ENCODE assay signal across 24 cellular contexts in genomic region chr16:12009922-12010321, GRCh38. TPM values are rescaled to one million over a fixed set of nuclear protein-coding genes. Genes with fewer than 3 reads are reported as not detected.
DNase-seq lines count a peak whose midpoint lies in the region; ATAC-seq and TF ChIP-seq lines count a peak whose summit lies in the region.
"Had no signal": no experiment of that assay in that cellular context is flagged by ENCODE, and none has a peak within 500 bp of the region (broad histone marks: within the 10 kb centered on the region; RNA-seq: fewer than 3 reads in every experiment).

No MANE protein-coding gene starts in this region.

- H3K27ac ChIP-seq in layer of hippocampus (ENCODE audit: low read depth, low read length) (peak overlapping the region; percentile 64), subcutaneous abdominal adipose tissue (ENCODE audit: low read depth, low read length) (peak overlapping the region; percentile 55), mammary epithelial cell (ENCODE audit: insufficient read depth, low read depth, low read length) (no peak overlapping the region)
- H3K27ac ChIP-seq: 22Rv1, cardiac muscle cell had no signal

- H3K36me3 ChIP-seq in subcutaneous abdominal adipose tissue (ENCODE audit: control insufficient read depth in 5 of 5, insufficient read depth in 5 of 5, low read length in 5 of 5) (peaks cover 0 to 16% (median 4%) of the 10 kb centered on the region in 5 donors), mammary epithelial cell (ENCODE audit: insufficient read depth, low read length) (no peaks in the 10 kb centered on the region)
- H3K36me3 ChIP-seq: cardiac muscle cell, thyroid gland had no signal

- no peak overlapping the region for H3K4me3 ChIP-seq in subcutaneous abdominal adipose tissue (ENCODE audit: low read depth in 1 of 5, low read length in 5 of 5)
- no peak overlapping the region for H3K4me3 ChIP-seq in mammary epithelial cell (replicated peaks in 1 of 3; ENCODE audit: insufficient read depth in 1 of 3, low read depth in 2 of 3, low read length in 3 of 3)
- H3K4me3 ChIP-seq: cardiac muscle cell, thyroid gland had no signal

- POLR2A ChIA-PET in activated CD4-positive, alpha-beta T cell treated with anti-CD3 and anti-CD28 coated beads for 36 hours (lab: Charles Lee), result interaction anchor here (0.6 kb wide), 1 partner anchor 10 kb away, joined by 3 read pairs; no protein-coding TSS in a partner anchor
- POLR2A ChIA-PET in activated B cell treated with CpG ODN at 0.5 μM for 24 hours (lab: Charles Lee), result interaction anchor here (1.2 to 2.1 kb wide), 3 partner anchors 8 to 25 kb away, joined by 4 to 7 read pairs (median 6); no protein-coding TSS in a partner anchor
- POLR2A ChIA-PET in activated CD4-positive, alpha-beta memory T cell treated with anti-CD3 and anti-CD28 coated beads for 36 hours (lab: Charles Lee), result no interaction called here

- no peak overlapping the region for H3K9ac ChIP-seq in subcutaneous abdominal adipose tissue (ENCODE audit: low read length in 5 of 5)
- H3K9ac ChIP-seq in mammary epithelial cell (ENCODE audit: insufficient read depth, low read length), result no peak overlapping the region

- H3K36me3 Mint-ChIP-seq in activated CD4-positive, alpha-beta T cell treated with anti-CD3 and anti-CD28 coated beads for 36 hours (ENCODE audit: low read depth), result no peaks in the 10 kb centered on the region
- peaks cover 42% of the 10 kb centered on the region for H3K36me3 Mint-ChIP-seq in activated B cell treated with CpG ODN at 0.5 μM for 24 hours (ENCODE audit: low read depth)
- H3K36me3 Mint-ChIP-seq in activated CD4-positive, alpha-beta memory T cell treated with anti-CD3 and anti-CD28 coated beads for 36 hours, result no peaks in the 10 kb centered on the region

- no peak overlapping the region for H3K4me2 ChIP-seq in mammary epithelial cell (ENCODE audit: insufficient read depth, low read depth, low read length)

- H3K4me3 Mint-ChIP-seq in activated CD4-positive, alpha-beta T cell treated with anti-CD3 and anti-CD28 coated beads for 36 hours, result no peak overlapping the region
- peak overlapping the region; percentile 28 for H3K4me3 Mint-ChIP-seq in activated B cell treated with CpG ODN at 0.5 μM for 24 hours
- no peak overlapping the region for H3K4me3 Mint-ChIP-seq in activated CD4-positive, alpha-beta memory T cell treated with anti-CD3 and anti-CD28 coated beads for 36 hours

- no peak for DNase-seq in activated CD4-positive, alpha-beta T cell treated with anti-CD3 and anti-CD28 coated beads for 36 hours
- no peak for DNase-seq in activated CD4-positive, alpha-beta T cell treated with anti-CD3 and anti-CD28 coated beads for 1 hour
- DNase-seq in activated B cell treated with CpG ODN at 0.5 μM for 24 hours, result no peak
- no peak for DNase-seq in activated CD4-positive, alpha-beta memory T cell treated with anti-CD3 and anti-CD28 coated beads for 36 hours
- no peak for DNase-seq in iPS-NIHi11 (ENCODE audit: low spot score)
- DNase-seq in mammary epithelial cell, result no peak
- DNase-seq: activated CD4-positive, alpha-beta T cell treated with anti-CD3 and anti-CD28 coated beads, Interleukin-2, amount 50 U/mL, for 4 hours; amniotic stem cell; H7; NCI-H1694 treated with DMSO at 0.1 percent for 48 hours; NCI-H774; OCI-M1; SHP77; stimulated activated CD4-positive, alpha-beta T cell treated with anti-CD3 and anti-CD28 coated beads, Interleukin-15, amount 100 ng/mL, for 24 hours; thyroid gland had no signal

- in situ Hi-C loops in mammary epithelial cell (cut with MboI; ENCODE audit: low sequenced_read_pairs in 2 of 2), result no loop called here

- TF ChIP-seq CTCF in activated B cell treated with CpG ODN at 0.5 μM for 24 hours (IDR thresholded peaks at IDR 0.05), result no peak
- no peak for TF ChIP-seq CTCF in mammary epithelial cell (conservative IDR thresholded peaks at IDR 0.05 in 1 of 2, IDR thresholded peaks at IDR 0.05 in 1 of 2; ENCODE audit: extremely low read depth in 1 of 2, insufficient read depth in 1 of 2, low read depth in 1 of 2, low read length in 2 of 2)

- no peaks in the 10 kb centered on the region for H3K9me3 Mint-ChIP-seq in activated CD4-positive, alpha-beta T cell treated with anti-CD3 and anti-CD28 coated beads for 36 hours (ENCODE audit: low read depth)
- H3K9me3 Mint-ChIP-seq in activated B cell treated with CpG ODN at 0.5 μM for 24 hours, result no peaks in the 10 kb centered on the region
- H3K9me3 Mint-ChIP-seq in activated CD4-positive, alpha-beta memory T cell treated with anti-CD3 and anti-CD28 coated beads for 36 hours, result no peaks in the 10 kb centered on the region

- H3K9me3 ChIP-seq in subcutaneous abdominal adipose tissue (ENCODE audit: control insufficient read depth in 5 of 5, low read length in 5 of 5), result no peaks in the 10 kb centered on the region
- no peaks in the 10 kb centered on the region for H3K9me3 ChIP-seq in mammary epithelial cell (replicated peaks; ENCODE audit: insufficient read depth, low read length)
- H3K9me3 ChIP-seq: thyroid gland had no signal

- H3K79me2 ChIP-seq in mammary epithelial cell (ENCODE audit: insufficient read depth, low read length), result no peaks in the 10 kb centered on the region

- peaks cover 0 to 25% (median 20%) of the 10 kb centered on the region in 5 donors for H3K4me1 ChIP-seq in subcutaneous abdominal adipose tissue (ENCODE audit: control insufficient read depth in 5 of 5, insufficient read depth in 5 of 5, low read length in 5 of 5)
- no peaks in the 10 kb centered on the region for H3K4me1 ChIP-seq in mammary epithelial cell (ENCODE audit: insufficient read depth, low read length)

- intact Hi-C loops in activated CD4-positive, alpha-beta T cell treated with anti-CD3 and anti-CD28 coated beads for 36 hours (cut with DNase I, micrococcal nuclease), result no loop called here
- intact Hi-C loops in activated B cell treated with CpG ODN at 0.5 μM for 24 hours (cut with micrococcal nuclease), result loop anchor here (2.0 to 5.0 kb wide), 3 partner anchors 13 to 33 kb away; partner anchors contain the start of gene SNX29
- intact Hi-C loops in activated CD4-positive, alpha-beta memory T cell treated with anti-CD3 and anti-CD28 coated beads for 36 hours (cut with micrococcal nuclease), result no loop called here
- intact Hi-C loops in mammary epithelial cell (cut with micrococcal nuclease), result no loop called here

- peak overlapping the region; percentile 67 for H3K27ac Mint-ChIP-seq in activated CD4-positive, alpha-beta T cell treated with anti-CD3 and anti-CD28 coated beads for 36 hours
- peak overlapping the region; percentile 88 for H3K27ac Mint-ChIP-seq in activated B cell treated with CpG ODN at 0.5 μM for 24 hours
- H3K27ac Mint-ChIP-seq in activated CD4-positive, alpha-beta memory T cell treated with anti-CD3 and anti-CD28 coated beads for 36 hours, result no peak overlapping the region

- H3K4me1 Mint-ChIP-seq in activated CD4-positive, alpha-beta T cell treated with anti-CD3 and anti-CD28 coated beads for 36 hours, result peaks cover 21% of the 10 kb centered on the region
- peaks cover 50% of the 10 kb centered on the region for H3K4me1 Mint-ChIP-seq in activated B cell treated with CpG ODN at 0.5 μM for 24 hours
- H3K4me1 Mint-ChIP-seq in activated CD4-positive, alpha-beta memory T cell treated with anti-CD3 and anti-CD28 coated beads for 36 hours (ENCODE audit: low read depth), result peaks cover 4% of the 10 kb centered on the region

- no peak overlapping the region for H2AFZ ChIP-seq in mammary epithelial cell (ENCODE audit: low read depth, low read length)

- dilution Hi-C loops in mammary epithelial cell (cut with HindIII; ENCODE audit: low sequenced_read_pairs), result loop anchor here (10.0 kb wide), 1 partner anchor 45 kb away; no protein-coding TSS in a partner anchor

- ATAC-seq in activated CD4-positive, alpha-beta T cell treated with anti-CD3 and anti-CD28 coated beads for 36 hours, result peak; percentile 73
- ATAC-seq in activated B cell treated with CpG ODN at 0.5 μM for 24 hours (ENCODE audit: low read depth), result no peak

- H3K27me3 ChIP-seq in layer of hippocampus (ENCODE audit: control insufficient read depth, insufficient read depth, low read length) (no peaks in the 10 kb centered on the region), subcutaneous abdominal adipose tissue (ENCODE audit: control insufficient read depth in 5 of 5, insufficient read depth in 4 of 5, low read length in 5 of 5) (no peaks in the 10 kb centered on the region), mammary epithelial cell (ENCODE audit: insufficient read depth, low read length) (no peaks in the 10 kb centered on the region)
- H3K27me3 ChIP-seq: cardiac muscle cell, thyroid gland had no signal

- CTCF ChIA-PET in activated CD4-positive, alpha-beta T cell treated with anti-CD3 and anti-CD28 coated beads for 36 hours (lab: Charles Lee), result interaction anchor here (1.1 kb wide), 1 partner anchor 13 kb away, joined by 3 read pairs; no protein-coding TSS in a partner anchor
- CTCF ChIA-PET in activated B cell treated with CpG ODN at 0.5 μM for 24 hours (lab: Charles Lee) (no interaction called here), mammary epithelial cell (lab: Charles Lee; ENCODE audit: low non-redundant PET) (no interaction called here)
- CTCF ChIA-PET in activated CD4-positive, alpha-beta memory T cell treated with anti-CD3 and anti-CD28 coated beads for 36 hours (lab: Charles Lee), result interaction anchor here (0.6 to 1.2 kb wide), 2 partner anchors 86 to 171 kb away, joined by 3 read pairs; no protein-coding TSS in a partner anchor

- H3K27me3 Mint-ChIP-seq in activated CD4-positive, alpha-beta T cell treated with anti-CD3 and anti-CD28 coated beads for 36 hours, result no peaks in the 10 kb centered on the region
- no peaks in the 10 kb centered on the region for H3K27me3 Mint-ChIP-seq in activated B cell treated with CpG ODN at 0.5 μM for 24 hours
- H3K27me3 Mint-ChIP-seq in activated CD4-positive, alpha-beta memory T cell treated with anti-CD3 and anti-CD28 coated beads for 36 hours, result no peaks in the 10 kb centered on the region

- BruUV-seq in mammary epithelial cell (replicated peaks; lab: Mats Ljungman, UMichigan), result no TSS peak

- no peaks in the 10 kb centered on the region for H4K20me1 ChIP-seq in mammary epithelial cell (ENCODE audit: insufficient read depth, low read length)

- 95% methylated on average over 2 of the region's 2 CpGs for WGBS in mammary epithelial cell (ENCODE audit: low coverage, missing lambda C conversion rate)

RNA-seq across cellular contexts. Expression of gene SNX29, which starts 33.4 kb away (rescaled TPM):
- 1 to 10 TPM; 6.4 to 8.4 TPM for total RNA-seq in activated CD4-positive, alpha-beta T cell treated with anti-CD3 and anti-CD28 coated beads for 36 hours
- total RNA-seq in activated B cell treated with CpG ODN at 0.5 μM for 24 hours (173 and 195 TPM in 2 replicates), mammary epithelial cell (10 to 100 TPM; 10.3 to 12.1 TPM)
- 1 to 10 TPM; 6.4 to 8.0 TPM for total RNA-seq in activated CD4-positive, alpha-beta memory T cell treated with anti-CD3 and anti-CD28 coated beads for 36 hours
- polyA plus RNA-seq in mammary epithelial cell, result 3.8 TPM
- polyA minus RNA-seq in mammary epithelial cell, result 16.1 TPM

RNA-seq across cellular contexts. Expression of gene TNFRSF17, which starts 44.9 kb away (rescaled TPM):
- total RNA-seq in activated CD4-positive, alpha-beta T cell treated with anti-CD3 and anti-CD28 coated beads for 36 hours, result not detected
- total RNA-seq in activated B cell treated with CpG ODN at 0.5 μM for 24 hours (6.9 and 8.0 TPM in 2 replicates), mammary epithelial cell (not detected)
- not detected for total RNA-seq in activated CD4-positive, alpha-beta memory T cell treated with anti-CD3 and anti-CD28 coated beads for 36 hours
- polyA plus RNA-seq in mammary epithelial cell, result not detected
- polyA minus RNA-seq in mammary epithelial cell, result not detected
- total RNA-seq: cardiac muscle cell, Daoy, epithelial cell of proximal tubule, H7, HT-29, lung microvascular endothelial cell, osteocyte had no signal
- polyA plus RNA-seq: cardiac muscle cell had no signal

Comparison
In these comparisons a context has a peak if more than half of its experiments do, and no peak if none do; other contexts are left out.
1. RNA of gene SNX29, which starts 33.4 kb away (total RNA-seq): 173 to 195 TPM in activated B cell treated with CpG ODN at 0.5 μM for 24 hours; 10.3 to 12.1 TPM in mammary epithelial cell, 6.4 to 8.4 TPM in activated CD4-positive, alpha-beta T cell treated with anti-CD3 and anti-CD28 coated beads for 36 hours and 6.4 to 8.0 TPM in activated CD4-positive, alpha-beta memory T cell treated with anti-CD3 and anti-CD28 coated beads for 36 hours; every median in the first group is over 10 times any median in the second.
2. CTCF ChIA-PET loops: an anchor here in activated CD4-positive, alpha-beta T cell treated with anti-CD3 and anti-CD28 coated beads for 36 hours (1.1 kb wide) and activated CD4-positive, alpha-beta memory T cell treated with anti-CD3 and anti-CD28 coated beads for 36 hours (0.6 to 1.2 kb wide); none called in activated B cell treated with CpG ODN at 0.5 μM for 24 hours and mammary epithelial cell.